ENCODE assay signal across 4 cellular contexts in genomic region chr11:8467806-8468205, GRCh38.
A peak's percentile ranks its signal among the peaks of the same experiment; 100 is the strongest.
DNase-seq lines count a peak whose midpoint lies in the region; ATAC-seq, FAIRE-seq and TF ChIP-seq lines count a peak whose summit lies in the region.
"Not testable (repeated sequence)": the region's sequence is repeated elsewhere in the genome, so short reads cannot be mapped to it uniquely, and the experiment has no call there.

No MANE protein-coding gene starts in this region.

- ATAC-seq in GM23338, GM12878, K562: not testable (repeated sequence)

- CTCF ChIA-PET in HEK293 (lab: Yijun Ruan, JAX); GM12878 (lab: Yijun Ruan, JAX); K562 (lab: Yijun Ruan, JAX; ENCODE audit: low intra/inter-chr PET ratio): not testable (repeated sequence)

- H3K9ac ChIP-seq in GM12878 (ENCODE audit: control insufficient read depth, insufficient read depth, low read length); K562 (ENCODE audit: insufficient read depth in 1 of 2, low read depth in 2 of 2, low read length in 2 of 2): not testable (repeated sequence)

- SMC1A ChIA-PET in GM12878 (lab: Charles Lee; ENCODE audit: uncharacterized antibody, unreplicated experiment), result not testable (repeated sequence)

- peaks cover 37% of the 10 kb centered on the region for H3K9me3 Mint-ChIP-seq in GM23338

- BruUV-seq in GM12878 (replicated peaks; lab: Mats Ljungman, UMichigan); K562 (replicated peaks; lab: Mats Ljungman, UMichigan): not testable (repeated sequence)

- not testable (repeated sequence) for H3K9me2 ChIP-seq in GM23338 (ENCODE audit: insufficient read depth)

- not testable (repeated sequence) for H3K27me3 Mint-ChIP-seq in GM23338 (ENCODE audit: insufficient read depth, low read depth, poor library complexity)

- not testable (repeated sequence) for H3K27ac Mint-ChIP-seq in GM23338

- POLR2A ChIA-PET in HEK293 (lab: Yijun Ruan, JAX); GM12878 (lab: Charles Lee); K562 (lab: Yijun Ruan, JAX): not testable (repeated sequence)

- H3K4me3 Mint-ChIP-seq in GM23338, result not testable (repeated sequence)

- not testable (repeated sequence) for H4K20me1 ChIP-seq in GM23338 (replicated peaks; ENCODE audit: insufficient read depth); GM12878 (ENCODE audit: control insufficient read depth, insufficient read depth); K562 (replicated peaks; ENCODE audit: control insufficient read depth, insufficient read depth, low read length)

- not testable (repeated sequence) for H2AFZ ChIP-seq in GM23338; GM12878 (ENCODE audit: control insufficient read depth, low read depth, low read length); K562 (ENCODE audit: low read depth, low read length)

- in situ Hi-C loops in GM12878 (cut with MboI); K562 (cut with MboI): not testable (repeated sequence)

- TF ChIP-seq CTCF in GM23338 (conservative IDR thresholded peaks at IDR 0.05; ENCODE audit: low read depth in 2 of 2); HEK293 (tag by site-specific recombination; IDR thresholded peaks at IDR 0.05); GM12878 (IDR thresholded peaks at IDR 0.05 in 2 of 3, conservative IDR thresholded peaks at IDR 0.05 in 1 of 3; ENCODE audit: control insufficient read depth in 2 of 3, extremely low read depth in 1 of 3, insufficient read depth in 1 of 3, low read depth in 3 of 3, low read length in 3 of 3); K562 (IDR thresholded peaks at IDR 0.05 in 2 of 3, conservative IDR thresholded peaks at IDR 0.05 in 1 of 3; ENCODE audit: insufficient read depth in 2 of 3, low read depth in 1 of 3, low read length in 3 of 3): not testable (repeated sequence)

- H3K27me3 ChIP-seq in GM23338 (ENCODE audit: insufficient read depth); GM12878 (replicated peaks in 1 of 2; ENCODE audit: control insufficient read depth in 2 of 2, insufficient read depth in 2 of 2, low read length in 1 of 2); K562 (ENCODE audit: control insufficient read depth in 2 of 2, insufficient read depth in 2 of 2, low read length in 2 of 2): not testable (repeated sequence)

- peak; percentile 27 for FAIRE-seq in GM12878 (lab: Jason Lieb, UNC)
- not testable (repeated sequence) for FAIRE-seq in K562 (lab: Jason Lieb, UNC)

- H3K4me2 ChIP-seq in GM23338; GM12878 (ENCODE audit: control insufficient read depth, insufficient read depth); K562 (ENCODE audit: insufficient read depth, low read length): not testable (repeated sequence)

- not testable (repeated sequence) for H3K4me1 Mint-ChIP-seq in GM23338

- H3F3A ChIP-seq in GM23338 (replicated peaks; ENCODE audit: low read depth), result not testable (repeated sequence)

- WGBS in GM12878 (ENCODE audit: insufficient coverage, insufficient replicate concordance, low lambda C conversion rate, missing lambda C conversion rate), result 74% methylated on average over 5 of the region's 5 CpGs
- 0% methylated on average over 5 of the region's 5 CpGs for WGBS in K562 (ENCODE audit: insufficient coverage, low coverage, missing lambda C conversion rate)

- DNase-seq in GM23338 (ENCODE audit: low spot score); GM12878 (ENCODE audit: low read depth, low spot score); K562 (ENCODE audit: extremely low read depth in 1 of 4, low spot score in 3 of 4): not testable (repeated sequence)

- H3K4me1 ChIP-seq in GM23338 (ENCODE audit: insufficient read depth); HEK293 (ENCODE audit: control insufficient read depth, insufficient read depth, low read length); GM12878 (ENCODE audit: control insufficient read depth, insufficient read depth, low read length); K562 (replicated peaks in 1 of 2; ENCODE audit: control insufficient read depth in 2 of 2, insufficient read depth in 2 of 2, low read length in 2 of 2): not testable (repeated sequence)

- RAD21 ChIA-PET in GM12878 (lab: Charles Lee; ENCODE audit: unreplicated experiment), result interaction anchor here (0.7 kb wide), 1 partner anchor 1355 kb away, joined by 3 read pairs; no protein-coding TSS in a partner anchor

- H3K4me3 ChIP-seq in GM23338; HEK293 (ENCODE audit: low read depth, low read length); GM12878; K562: not testable (repeated sequence)

- H3K79me2 ChIP-seq in GM23338 (replicated peaks; ENCODE audit: insufficient read depth); GM12878 (ENCODE audit: control insufficient read depth, insufficient read depth, low read length); K562 (ENCODE audit: control insufficient read depth, insufficient read depth, low read length): not testable (repeated sequence)

- peak overlapping the region; percentile 9; the same call in 1 of the 2 replicates for H3K27ac ChIP-seq in GM23338 (ENCODE audit: low read depth)
- H3K27ac ChIP-seq in HEK293 (ENCODE audit: extremely low read depth, low read depth, low read length); GM12878 (ENCODE audit: control insufficient read depth, insufficient read depth); K562 (ENCODE audit: extremely low read depth, low read depth, low read length): not testable (repeated sequence)

- TF ChIP-seq EP300 in GM12878 (IDR thresholded peaks at IDR 0.05; ENCODE audit: borderline replicate concordance in 1 of 2, control insufficient read depth in 1 of 2, low read depth in 2 of 2, low read length in 2 of 2); K562 (IDR thresholded peaks at IDR 0.05; ENCODE audit: low read length): not testable (repeated sequence)

- intact Hi-C loops in GM12878 (cut with micrococcal nuclease; ENCODE audit: unreplicated experiment); K562 (cut with micrococcal nuclease): not testable (repeated sequence)

- not testable (repeated sequence) for TF ChIP-seq RAD21 in GM12878 (IDR thresholded peaks at IDR 0.05; ENCODE audit: insufficient read depth, low read depth, low read length); K562 (CRISPR knock-in tag; conservative IDR thresholded peaks at IDR 0.05 in 1 of 2, IDR thresholded peaks at IDR 0.05 in 1 of 2)

- H3K9me1 ChIP-seq in K562 (ENCODE audit: control insufficient read depth, insufficient read depth, low read length), result not testable (repeated sequence)

- not testable (repeated sequence) for H3K9me3 ChIP-seq in HEK293 (ENCODE audit: control insufficient read depth, insufficient read depth, low read depth, low read length); GM12878 (replicated peaks; ENCODE audit: control insufficient read depth, insufficient read depth, low read length); K562 (replicated peaks; ENCODE audit: control insufficient read depth, insufficient read depth, low read depth, low read length)

- H3K36me3 ChIP-seq in GM23338 (ENCODE audit: insufficient read depth), result peaks cover 12% of the 10 kb centered on the region; the same call in 1 of the 2 replicates
- peaks cover 0 to 13% of the 10 kb centered on the region in 2 experiments; a peak in 1 of 3 replicates for H3K36me3 ChIP-seq in HEK293 (ENCODE audit: control insufficient read depth in 2 of 2, insufficient read depth in 1 of 2, low read length in 2 of 2)
- H3K36me3 ChIP-seq in GM12878 (ENCODE audit: control insufficient read depth in 2 of 2, insufficient read depth in 2 of 2, low read length in 1 of 2); K562 (ENCODE audit: control insufficient read depth, insufficient read depth, low read length): not testable (repeated sequence)

- H3K36me3 Mint-ChIP-seq in GM23338 (ENCODE audit: low read depth), result peaks cover 36% of the 10 kb centered on the region

- not testable (repeated sequence) for TF ChIP-seq POLR2A in GM12878 (IDR thresholded peaks at IDR 0.05; ENCODE audit: low read depth, low read length); K562 (conservative IDR thresholded peaks at IDR 0.05)

TF ChIP-seq in HEK293, 187 proteins besides CTCF, POLR2A, EP300 and RAD21:
- peak; percentile 92 for TF ChIP-seq ZNF707 (tag by site-specific recombination; IDR thresholded peaks at IDR 0.05)

TF ChIP-seq in K562, 482 proteins besides CTCF, POLR2A, EP300 and RAD21:
- TF ChIP-seq ZNF707 (CRISPR knock-in tag; conservative IDR thresholded peaks at IDR 0.05), result peak; percentile 89
